8 cellular contexts compared by ENCODE assay signal in genomic region chr1:9615316-9616063, GRCh38. TPM values are rescaled to one million over a fixed set of nuclear protein-coding genes. Genes with fewer than 3 reads are reported as not detected.
DNase-seq lines count a peak whose midpoint lies in the region; ATAC-seq, FAIRE-seq and TF ChIP-seq lines count a peak whose summit lies in the region.

No MANE protein-coding gene starts in this region.

- peaks cover 18% of the 10 kb centered on the region for H3K36me3 ChIP-seq in DOHH2 (ENCODE audit: control insufficient read depth, low read length)
- H3K36me3 ChIP-seq in bronchial epithelial cell (ENCODE audit: control insufficient read depth, insufficient read depth, low read length) = peaks cover 11% of the 10 kb centered on the region
- peaks cover 0 to 3% (median 0%) of the 10 kb centered on the region in 4 donors for H3K36me3 ChIP-seq in right lobe of liver
- no peaks in the 10 kb centered on the region for H3K36me3 ChIP-seq in testis (ENCODE audit: low read depth, missing control alignments)

- H3K27me3 ChIP-seq in DOHH2 (ENCODE audit: control insufficient read depth, low read length) (no peaks in the 10 kb centered on the region), bronchial epithelial cell (ENCODE audit: control insufficient read depth, insufficient read depth, low read length) (peaks cover 1% of the 10 kb centered on the region), right lobe of liver (no peaks in the 10 kb centered on the region), testis (no peaks in the 10 kb centered on the region)

- H3K27ac ChIP-seq in DOHH2 (ENCODE audit: low read depth, low read length) (no peak overlapping the region), right lobe of liver (no peak overlapping the region), testis (no peak overlapping the region)

- DNase-seq in HuH-7 (ENCODE audit: low spot score) (peak; percentile 86), UCSD-AML1 (lab: John Stamatoyannopoulos, UW; ENCODE audit: unreplicated experiment) (peak; percentile 63), bronchial epithelial cell (ENCODE audit: low read depth) (peak; percentile 46), right lobe of liver (peak in 1 of 3 donors; percentile 59), testis (peak; percentile 67)

- H4K20me1 ChIP-seq in DOHH2 (ENCODE audit: control insufficient read depth, insufficient read depth, low read depth, low read length) = no peaks in the 10 kb centered on the region

- no peak for TF ChIP-seq POLR2A in right lobe of liver (IDR thresholded peaks at IDR 0.05)
- no peak for TF ChIP-seq POLR2A in testis (IDR thresholded peaks at IDR 0.05)

- TF ChIP-seq CTCF in DOHH2 (IDR thresholded peaks at IDR 0.05; ENCODE audit: low read depth, low read length, poor library complexity, severe bottlenecking) (peak; percentile 83), bronchial epithelial cell (IDR thresholded peaks at IDR 0.05; ENCODE audit: insufficient read depth, low read length, severe bottlenecking) (peak; percentile 83), right lobe of liver (IDR thresholded peaks at IDR 0.05) (peak; percentile 40 to 75 (median 72)), testis (IDR thresholded peaks at IDR 0.05) (peak in 2 of 3 experiments; percentile 37 to 43)

- intact Hi-C loops in right lobe of liver (cut with DNase I) = no loop called here
- intact Hi-C loops in testis (cut with DNase I; ENCODE audit: low total_unique reads) = no loop called here

- H3K79me2 ChIP-seq in DOHH2 (ENCODE audit: control insufficient read depth, low read length) = no peaks in the 10 kb centered on the region

- no peak for FAIRE-seq in bronchial epithelial cell (lab: Jason Lieb, UNC)

- H3K9me3 ChIP-seq in DOHH2 (ENCODE audit: control insufficient read depth, insufficient read depth, low read length) = no peaks in the 10 kb centered on the region
- no peaks in the 10 kb centered on the region for H3K9me3 ChIP-seq in right lobe of liver
- H3K9me3 ChIP-seq in testis = no peaks in the 10 kb centered on the region

- H3K4me1 ChIP-seq in DOHH2 (ENCODE audit: control insufficient read depth, low read length) (no peaks in the 10 kb centered on the region), right lobe of liver (no peaks in the 10 kb centered on the region), testis (no peaks in the 10 kb centered on the region)

- H3K4me2 ChIP-seq in DOHH2 (ENCODE audit: low read length) = no peak overlapping the region

- 35% methylated on average over 7 of the region's 16 CpGs for WGBS in right lobe of liver (ENCODE audit: insufficient coverage, low coverage, low lambda C conversion rate, missing lambda C conversion rate)
- WGBS in testis, 2 donors = 53 to 58% methylated on average over 8 to 16 of the region's 16 CpGs

- H3K4me3 ChIP-seq in DOHH2 (ENCODE audit: low read length) = no peak overlapping the region
- H3K4me3 ChIP-seq in bronchial epithelial cell (ENCODE audit: low read depth, low read length) = no peak overlapping the region
- no peak overlapping the region for H3K4me3 ChIP-seq in right lobe of liver
- H3K4me3 ChIP-seq in testis = no peak overlapping the region

- ATAC-seq in right lobe of liver = peak; percentile 78 to 90 (median 80)
- no peak for ATAC-seq in HG03039 (IDR thresholded peaks at IDR 0.05; ENCODE audit: unreplicated experiment)
- no peak for ATAC-seq in GM19455 (IDR thresholded peaks at IDR 0.05; ENCODE audit: unreplicated experiment)

- no peaks in the 10 kb centered on the region for H3F3A ChIP-seq in DOHH2 (ENCODE audit: control insufficient read depth, insufficient read depth)

- H3K9me2 ChIP-seq in DOHH2 (replicated peaks; ENCODE audit: control insufficient read depth, low read length) = no peaks in the 10 kb centered on the region

RNA-seq across cellular contexts. Expression of gene TMEM201, which starts 26.8 kb away (rescaled TPM):
- 1.2 and 1.8 TPM in 2 replicates for total RNA-seq in bronchial epithelial cell
- 1 to 10 TPM; 1.6 to 5.8 (median 3.0) TPM for total RNA-seq in right lobe of liver
- total RNA-seq in testis = 10 to 100 TPM; 35.8 to 36.2 TPM
- 26.6 TPM for polyA plus RNA-seq in testis (ENCODE audit: insufficient read depth, low read depth, low replicate concordance)

RNA-seq across cellular contexts. Expression of gene PIK3CD, which starts 36.0 kb away (rescaled TPM):
- total RNA-seq in bronchial epithelial cell = 5.0 and 6.9 TPM in 2 replicates
- total RNA-seq in right lobe of liver = 1 to 10 TPM; 1.4 to 5.8 (median 2.6) TPM
- total RNA-seq in testis = 10 to 100 TPM; 12.4 to 17.2 TPM
- 11.7 TPM for polyA plus RNA-seq in testis (ENCODE audit: insufficient read depth, low read depth, low replicate concordance)

Comparison
In these comparisons a context has a peak if more than half of its experiments do, and no peak if none do; other contexts are left out.
1. ATAC-seq: peak in right lobe of liver (4 of 4); none in HG03039 (single experiment) and GM19455 (single experiment).
2. RNA of gene TMEM201, which starts 26.8 kb away (total RNA-seq): 35.8 to 36.2 TPM in testis; 1.6 to 5.8 TPM in right lobe of liver and 1.2 to 1.8 TPM in bronchial epithelial cell; every median in the first group is over 4 times any median in the second.
3. Peak in every context shown above with its lines, with median percentiles within 50 percentile points of each other: CTCF ChIP-seq.